In genomic region chr18:21684731-21685130, GRCh38 we compare ENCODE assay signal across 11 cellular contexts. TPM values are rescaled to one million over a fixed set of nuclear protein-coding genes. Genes with fewer than 3 reads are reported as not detected.
DNase-seq lines count a peak whose midpoint lies in the region; ATAC-seq and TF ChIP-seq lines count a peak whose summit lies in the region.
"Had no signal": no experiment of that assay in that cellular context is flagged by ENCODE, and none has a peak within 500 bp of the region (broad histone marks: within the 10 kb centered on the region; RNA-seq: fewer than 3 reads in every experiment).

No MANE protein-coding gene starts in this region.

- H3K27me3 ChIP-seq in tibial nerve, result no peaks in the 10 kb centered on the region
- H3K27me3 ChIP-seq: sigmoid colon had no signal

- TF ChIP-seq EP300 in tibial nerve (IDR thresholded peaks at IDR 0.05), result no peak

- peaks cover 12 to 15% (median 13%) of the 10 kb centered on the region in 3 donors for H3K36me3 Mint-ChIP-seq in immature natural killer cell

- H3K4me3 Mint-ChIP-seq in immature natural killer cell, result peak overlapping the region in 1 of 5 donors; percentile 18

- peak; percentile 45 for ATAC-seq in GM18519 (IDR thresholded peaks at IDR 0.05; ENCODE audit: low FRiP score, unreplicated experiment)
- peak; percentile 49 for ATAC-seq in GM21360 (IDR thresholded peaks at IDR 0.05; ENCODE audit: unreplicated experiment)
- ATAC-seq in HG03135 (IDR thresholded peaks at IDR 0.05; ENCODE audit: unreplicated experiment), result peak; percentile 57

- H3K27ac ChIP-seq in caudate nucleus (ENCODE audit: low read depth, low read length) (no peak overlapping the region), tibial nerve (no peak overlapping the region)
- H3K27ac ChIP-seq: left ventricle myocardium inferior, sigmoid colon had no signal

- H3K4me1 Mint-ChIP-seq in immature natural killer cell, result peaks cover 8 to 23% of the 10 kb centered on the region in 2 donors

- H3K36me3 ChIP-seq in tibial nerve, result no peaks in the 10 kb centered on the region
- H3K36me3 ChIP-seq: sigmoid colon had no signal

- H3K4me1 ChIP-seq in tibial nerve, result peaks cover 0 to 18% (median 2%) of the 10 kb centered on the region in 4 donors

- H3K9me3 ChIP-seq in tibial nerve, result peaks cover 0 to 3% (median under 1%) of the 10 kb centered on the region in 4 donors
- H3K9me3 ChIP-seq: sigmoid colon had no signal

- DNase-seq in immature natural killer cell, result no peak
- no peak for DNase-seq in UCSD-AML1 (lab: John Stamatoyannopoulos, UW; ENCODE audit: unreplicated experiment)
- DNase-seq in caudate nucleus (lab: John Stamatoyannopoulos, UW), result no peak
- no peak for DNase-seq in tibial nerve (ENCODE audit: low spot score in 2 of 2)
- DNase-seq: left ventricle myocardium inferior; sigmoid colon; stimulated activated naive CD4-positive, alpha-beta T cell treated with Interleukin-2 at 50 U/mL for 16 hours; T-helper 9 cell had no signal

- H3K4me3 ChIP-seq in tibial nerve, result no peak overlapping the region
- H3K4me3 ChIP-seq: left ventricle myocardium inferior, sigmoid colon had no signal

- no peak for TF ChIP-seq POLR2A in tibial nerve (IDR thresholded peaks at IDR 0.05)

- no peak for TF ChIP-seq CTCF in tibial nerve (IDR thresholded peaks at IDR 0.05)

- H3K27me3 Mint-ChIP-seq in immature natural killer cell (ENCODE audit: low read depth in 3 of 3), result peaks cover 0 to 1% (median 0%) of the 10 kb centered on the region in 3 donors

- 85 to 97% methylated on average over 2 of the region's 2 CpGs for WGBS in tibial nerve, 2 donors

- peak overlapping the region; percentile 19 to 88 (median 62) for H3K27ac Mint-ChIP-seq in immature natural killer cell

- H3K9me3 Mint-ChIP-seq in immature natural killer cell, result peaks cover 0 to 4% (median 3%) of the 10 kb centered on the region in 6 donors

RNA-seq across cellular contexts. Expression of gene ABHD3, which starts 19.8 kb away (rescaled TPM):
- 10 to 100 TPM; 24.4 to 31.2 (median 29.8) TPM for polyA plus RNA-seq in immature natural killer cell
- total RNA-seq in tibial nerve, result 10 to 100 TPM in 3 of 4 donors, 1 to 10 TPM in 1; 8.6 to 15.7 (median 12.8) TPM

RNA-seq across cellular contexts. Expression of gene MIB1, which starts 55.9 kb away (rescaled TPM):
- polyA plus RNA-seq in immature natural killer cell, result 1 to 10 TPM; 1.9 to 6.4 (median 5.0) TPM
- 10 to 100 TPM; 25.8 to 33.9 (median 28.4) TPM for total RNA-seq in tibial nerve
